ENCODE assay signal across 21 cellular contexts in the genomic region with DNA sequence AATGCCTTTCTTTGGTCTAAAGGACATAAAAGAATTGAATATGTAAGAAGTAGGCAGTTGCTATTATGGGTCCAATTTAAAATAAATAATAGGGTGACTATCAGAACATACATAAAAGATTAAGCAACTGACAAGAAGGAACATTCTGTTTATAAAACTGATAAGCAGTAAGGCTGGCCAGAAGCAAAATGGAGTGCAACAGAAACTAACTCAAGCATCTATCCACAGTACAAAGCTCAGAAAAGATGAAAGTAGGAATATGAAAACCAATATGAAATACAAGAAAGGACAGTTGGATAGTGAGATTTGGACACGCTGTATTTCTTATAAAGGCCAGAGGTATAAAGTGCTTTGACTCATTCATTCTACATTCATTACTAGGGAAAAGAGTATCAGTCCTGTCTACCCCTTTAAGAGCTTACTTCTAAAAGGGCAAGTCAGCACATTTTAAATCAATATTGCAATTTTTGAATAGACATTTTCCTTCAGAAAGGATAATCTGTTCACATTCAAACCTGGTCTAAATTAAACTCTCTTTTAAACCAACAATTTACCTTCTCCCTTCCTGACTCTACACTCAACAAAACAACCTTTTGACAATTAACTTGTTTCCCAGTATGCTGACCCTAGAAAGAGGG. TPM values are rescaled to one million over a fixed set of nuclear protein-coding genes. Genes with fewer than 3 reads are reported as not detected.
DNase-seq lines count a peak whose midpoint lies in the region; FAIRE-seq and TF ChIP-seq lines count a peak whose summit lies in the region.
"Had no signal": no experiment of that assay in that cellular context is flagged by ENCODE, and none has a peak within 500 bp of the region (broad histone marks: within the 10 kb centered on the region; RNA-seq: fewer than 3 reads in every experiment).

No MANE protein-coding gene starts in this region.

- TF ChIP-seq RAD21 in H1 (IDR thresholded peaks at IDR 0.05 in 1 of 2, conservative IDR thresholded peaks at IDR 0.05 in 1 of 2; ENCODE audit: low read depth in 2 of 2, low read length in 2 of 2): no peak

- no peak overlapping the region for H2BK20ac ChIP-seq in H1 (ENCODE audit: low read length)

- no peak overlapping the region for H2AK5ac ChIP-seq in H1 (ENCODE audit: low read depth, low read length)

- H3K56ac ChIP-seq in H1 (replicated peaks; ENCODE audit: insufficient read length, low read depth, low read length): no peak overlapping the region

- H4K8ac ChIP-seq in H1 (ENCODE audit: extremely low read depth, insufficient read depth, low read length): no peak overlapping the region

- peaks cover 9% of the 10 kb centered on the region for H3K9me3 Mint-ChIP-seq in MCF 10A (ENCODE audit: unreplicated experiment)

- peaks cover 4% of the 10 kb centered on the region in 2 experiments for H4K20me1 ChIP-seq in H1 (replicated peaks in 1 of 2; ENCODE audit: control insufficient read depth in 1 of 2, insufficient read depth in 2 of 2, low read length in 2 of 2)

- TF ChIP-seq POLR2A in breast epithelium (IDR thresholded peaks at IDR 0.05) (no peak), H1 (IDR thresholded peaks at IDR 0.05; ENCODE audit: control extremely low read depth in 1 of 2, low read depth in 2 of 2, low read length in 2 of 2) (no peak)

- peaks cover 0 to 26% of the 10 kb centered on the region in 2 experiments; a peak in 3 of 4 replicates for H3K79me2 ChIP-seq in H1 (ENCODE audit: control insufficient read depth in 1 of 2, insufficient read depth in 2 of 2, low read length in 2 of 2)

- H3K27ac Mint-ChIP-seq in MCF 10A (ENCODE audit: low read depth, unreplicated experiment): peak overlapping the region; percentile 50
- H3K27ac Mint-ChIP-seq: H9 had no signal

- no peaks in the 10 kb centered on the region for H3K23me2 ChIP-seq in H1 (ENCODE audit: low read depth, low read length)

- H3K9me3 ChIP-seq in breast epithelium: no peaks in the 10 kb centered on the region
- no peaks in the 10 kb centered on the region for H3K9me3 ChIP-seq in H1 (ENCODE audit: insufficient read depth in 2 of 2, low read depth in 1 of 2, low read length in 1 of 2)
- H3K9me3 ChIP-seq in effector memory CD4-positive, alpha-beta T cell (ENCODE audit: control insufficient read depth, low read length): no peaks in the 10 kb centered on the region
- no peaks in the 10 kb centered on the region for H3K9me3 ChIP-seq in A673 (ENCODE audit: low read depth, low read length, poor library complexity, severe bottlenecking)
- H3K9me3 ChIP-seq: Caco-2, Peyer's patch had no signal

- H3K4me2 ChIP-seq in H1 (ENCODE audit: insufficient read depth in 1 of 2, low read depth in 2 of 2, low read length in 2 of 2): no peak overlapping the region

- H3K4me3 Mint-ChIP-seq in MCF 10A (ENCODE audit: unreplicated experiment): no peak overlapping the region
- H3K4me3 Mint-ChIP-seq: H9 had no signal

- no peak overlapping the region for H2BK5ac ChIP-seq in H1 (ENCODE audit: low read depth, low read length)

- no peak overlapping the region for H3K23ac ChIP-seq in H1 (ENCODE audit: insufficient read length)

- no peak for DNase-seq in MCF 10A (ENCODE audit: unreplicated experiment)
- no peak for DNase-seq in breast epithelium (ENCODE audit: low spot score in 2 of 2)
- no peak for DNase-seq in D721Med (ENCODE audit: insufficient read length, low spot score)
- no peak for DNase-seq in H1 (ENCODE audit: low read depth in 1 of 2, low spot score in 2 of 2)
- DNase-seq in effector memory CD4-positive, alpha-beta T cell: no peak
- no peak for DNase-seq in SIG-M5 treated with dmso at 0.1 percent for 504 hours (lab: John Stamatoyannopoulos, UW; ENCODE audit: unreplicated experiment)
- no peak for DNase-seq in A673 (ENCODE audit: low spot score)
- DNase-seq: C1 segment of cervical spinal cord, Caco-2, DMS153, GDM1, H9, Karpas-422, MM.1S, NCI-H1092, NCI-H146, NCI-H2081, NCI-H2171 treated with DMSO at 0.1 percent for 48 hours, NCI-H446 treated with DMSO at 0.1 percent for 48 hours, NCI-H69, Peyer's patch had no signal

- BruUV-seq in MCF 10A (replicated peaks; lab: Mats Ljungman, UMichigan) (no TSS peak), A673 (replicated peaks; lab: Mats Ljungman, UMichigan) (no TSS peak)

- H3K36me3 ChIP-seq in breast epithelium: no peaks in the 10 kb centered on the region
- H3K36me3 ChIP-seq in H1 (ENCODE audit: control insufficient read depth in 2 of 4, insufficient read depth in 4 of 4, low read length in 3 of 4): peaks cover 2 to 29% (median 12%) of the 10 kb centered on the region in 4 experiments; a peak in 7 of 8 replicates
- peaks cover 36% of the 10 kb centered on the region for H3K36me3 ChIP-seq in effector memory CD4-positive, alpha-beta T cell (ENCODE audit: control insufficient read depth, insufficient read depth, low read length)
- H3K36me3 ChIP-seq in A673 (ENCODE audit: insufficient read depth, low read length, poor library complexity, severe bottlenecking): peaks cover 75% of the 10 kb centered on the region

- H3K27ac ChIP-seq in breast epithelium (no peak overlapping the region), H1 (ENCODE audit: low read depth, low read length) (no peak overlapping the region), A673 (ENCODE audit: low read depth, low read length, poor library complexity, severe bottlenecking) (no peak overlapping the region)
- no peak overlapping the region for H3K27ac ChIP-seq in effector memory CD4-positive, alpha-beta T cell (ENCODE audit: insufficient read depth, low read length, poor library complexity, severe bottlenecking)
- H3K27ac ChIP-seq: Peyer's patch had no signal

- H3K18ac ChIP-seq in H1 (ENCODE audit: extremely low read depth, low read length): no peak overlapping the region

- H3K27me3 ChIP-seq in breast epithelium (no peaks in the 10 kb centered on the region), H1 (replicated peaks in 1 of 4; ENCODE audit: control insufficient read depth in 3 of 4, extremely low read depth in 1 of 4, insufficient read depth in 3 of 4, low read length in 3 of 4) (no peaks in the 10 kb centered on the region), A673 (replicated peaks; ENCODE audit: insufficient read depth, low read depth, low read length, poor library complexity) (no peaks in the 10 kb centered on the region)
- no peaks in the 10 kb centered on the region for H3K27me3 ChIP-seq in effector memory CD4-positive, alpha-beta T cell (replicated peaks; ENCODE audit: control insufficient read depth, insufficient read depth, low read length, poor library complexity, severe bottlenecking)
- H3K27me3 ChIP-seq: Peyer's patch had no signal

- whole genome bisulfite sequencing in H1 (ENCODE audit: extremely low coverage in 1 of 2, insufficient coverage in 1 of 2, insufficient read length in 1 of 2, insufficient replicate concordance in 2 of 2, low coverage in 1 of 2, low lambda C conversion rate in 2 of 2, missing lambda C conversion rate in 1 of 2), 2 experiments: 42% methylated on average over 1 of the region's 1 CpG; no CpG with 5 or more reads in 1 of the 2 experiments

- TF ChIP-seq CTCF in MCF 10A (IDR thresholded peaks at IDR 0.05; ENCODE audit: unreplicated experiment) (no peak), breast epithelium (IDR thresholded peaks at IDR 0.05) (no peak), D721Med (IDR thresholded peaks at IDR 0.05; ENCODE audit: insufficient read depth, missing control alignments) (no peak), H1 (IDR thresholded peaks at IDR 0.05; ENCODE audit: control extremely low read depth in 1 of 3, insufficient read depth in 1 of 3, low read depth in 1 of 3, low read length in 3 of 3) (no peak), A673 (conservative IDR thresholded peaks at IDR 0.05; ENCODE audit: low read depth, low read length) (no peak)

- CTCF ChIA-PET in MCF 10A (lab: Yijun Ruan, JAX) (interaction anchor here (0.5 to 4.4 kb wide), 3 partner anchors 13 to 91 kb away, joined by 3 to 22 read pairs (median 3); a partner anchor contains a TSS), H1 (lab: Charles Lee; ENCODE audit: partially characterized antibody) (interaction anchor here (0.6 to 4.3 kb wide), 4 partner anchors 13 to 291 kb away, joined by 3 to 26 read pairs (median 4); no protein-coding TSS in a partner anchor), A673 (lab: Charles Lee) (no interaction called here)

- no peak overlapping the region for H3K9ac ChIP-seq in H1 (replicated peaks in 1 of 4; ENCODE audit: extremely low read depth in 1 of 4, low read depth in 3 of 4, low read length in 3 of 4)

- H2BK15ac ChIP-seq in H1 (ENCODE audit: low read length): no peak overlapping the region

- no peak overlapping the region for H2BK12ac ChIP-seq in H1 (ENCODE audit: low read depth, low read length)

- no peak overlapping the region for H4K5ac ChIP-seq in H1 (ENCODE audit: insufficient read length, low read depth, low read length)

- no peaks in the 10 kb centered on the region for H3K27me3 Mint-ChIP-seq in MCF 10A (ENCODE audit: insufficient read depth, unreplicated experiment)

- H3K4me1 ChIP-seq in breast epithelium (no peaks in the 10 kb centered on the region), H1 (replicated peaks in 1 of 4; ENCODE audit: control insufficient read depth in 3 of 4, insufficient read depth in 4 of 4, low read length in 3 of 4) (no peaks in the 10 kb centered on the region), A673 (ENCODE audit: insufficient read depth, low read length, poor library complexity, severe bottlenecking) (peaks cover 6% of the 10 kb centered on the region)
- H3K4me1 ChIP-seq in effector memory CD4-positive, alpha-beta T cell (ENCODE audit: control insufficient read depth, insufficient read depth, low read length, poor library complexity, severe bottlenecking): no peaks in the 10 kb centered on the region
- H3K4me1 ChIP-seq: Caco-2, Peyer's patch had no signal

- POLR2A ChIA-PET in MCF 10A (lab: Yijun Ruan, JAX) (interaction anchor here (0.6 to 2.5 kb wide), 5 partner anchors 12 to 65 kb away, joined by 3 to 10 read pairs (median 4); a partner anchor contains a TSS), H1 (lab: Charles Lee; ENCODE audit: partially characterized antibody) (no interaction called here), A673 (lab: Charles Lee; ENCODE audit: low non-redundant PET) (no interaction called here)

- H3K4me1 Mint-ChIP-seq in MCF 10A (ENCODE audit: insufficient read depth, unreplicated experiment): peaks cover 15% of the 10 kb centered on the region

- H3K4ac ChIP-seq in H1 (replicated peaks; ENCODE audit: insufficient read length, low read depth, low read length): no peak overlapping the region

- H4K91ac ChIP-seq in H1 (replicated peaks; ENCODE audit: insufficient read length, low read length): no peak overlapping the region

- no peak overlapping the region for H2AFZ ChIP-seq in H1 (ENCODE audit: low read length)

- peak; percentile 79 for FAIRE-seq in D721Med (lab: Jason Lieb, UNC)
- no peak for FAIRE-seq in H1 (lab: Jason Lieb, UNC)

- H3K14ac ChIP-seq in H1 (ENCODE audit: insufficient read length): no peak overlapping the region

- intact Hi-C loops in MCF 10A (cut with micrococcal nuclease) (no loop called here), breast epithelium (cut with DNase I; ENCODE audit: low total_unique reads) (no loop called here), A673 (cut with micrococcal nuclease; ENCODE audit: unreplicated experiment) (no loop called here)

- peaks cover 5% of the 10 kb centered on the region for H3K79me1 ChIP-seq in H1 (ENCODE audit: low read depth, low read length)

- H3K4me3 ChIP-seq in breast epithelium (no peak overlapping the region), H1 (ENCODE audit: extremely low read depth in 1 of 4, insufficient read depth in 2 of 4, low read depth in 3 of 4, low read length in 4 of 4) (no peak overlapping the region), A673 (ENCODE audit: low read depth, low read length, poor library complexity, severe bottlenecking) (no peak overlapping the region)
- no peak overlapping the region for H3K4me3 ChIP-seq in effector memory CD4-positive, alpha-beta T cell (ENCODE audit: insufficient read depth, low read depth, low read length, poor library complexity, severe bottlenecking)
- H3K4me3 ChIP-seq: Peyer's patch had no signal

- H3K36me3 Mint-ChIP-seq in MCF 10A (ENCODE audit: insufficient read depth, unreplicated experiment): peaks cover 89% of the 10 kb centered on the region

- TF ChIP-seq EP300 in H1 (IDR thresholded peaks at IDR 0.05; ENCODE audit: borderline replicate concordance in 1 of 2, low read depth in 2 of 2, low read length in 2 of 2): no peak

- H2BK120ac ChIP-seq in H1 (replicated peaks; ENCODE audit: low read depth, low read length): no peak overlapping the region

RNA-seq across cellular contexts. Expression of a gene that starts 14.4 kb away (rescaled TPM):
- 56.3 and 67.1 TPM in 2 replicates for total RNA-seq in MCF 10A (2022)
- total RNA-seq in breast epithelium: 100 to 1,000 TPM in 2 of 3 donors, 10 to 100 TPM in 1; 98.6 to 165 (median 110) TPM
- 57.6 and 62.7 TPM in 2 replicates for total RNA-seq in H1 (2021; fragmentation: NEBNext Ultra II Directional; extraction: Animal tissue kit (Norgen Biotek cat#: 25700))
- 24.3 and 63.8 TPM in 2 replicates for polyA plus RNA-seq in H1 (2011; rRNA removed)
- polyA plus RNA-seq in H1 (2011; cell fraction: cytosol; rRNA removed): 62.1 TPM
- polyA plus RNA-seq in H1 (2011; cell fraction: nucleus; rRNA removed): 18.2 TPM
- polyA plus RNA-seq in H1 (2012, experiment 1 of 2): 48.3 to 50.8 TPM (median 50.4 TPM) in 4 replicates
- polyA plus RNA-seq in H1 (2012, experiment 2 of 2): 17.2 TPM
- 46.4 TPM for polyA plus RNA-seq in H1 (2013, experiment 1 of 2)
- 46.5 TPM for polyA plus RNA-seq in H1 (2013, experiment 2 of 2)
- 33.6 and 43.6 TPM in 2 replicates for polyA minus RNA-seq in H1 (2011; rRNA and poly(A)+ RNA removed)
- 32.1 TPM for polyA minus RNA-seq in H1 (2011; cell fraction: cytosol; rRNA and poly(A)+ RNA removed)
- polyA minus RNA-seq in H1 (2011; cell fraction: nucleus; rRNA and poly(A)+ RNA removed): 23.3 TPM
- 81.7 and 83.0 TPM in 2 replicates for total RNA-seq in A673 (2021)

RNA-seq across cellular contexts. Expression of a gene that starts 52.9 kb away (rescaled TPM):
- total RNA-seq in MCF 10A (2022) (75.5 and 97.1 TPM in 2 replicates), breast epithelium (100 to 1,000 TPM; 140 to 318 (median 251) TPM), A673 (2021) (150 and 155 TPM in 2 replicates)
- 124 and 133 TPM in 2 replicates for total RNA-seq in H1 (2021; fragmentation: NEBNext Ultra II Directional; extraction: Animal tissue kit (Norgen Biotek cat#: 25700))
- polyA plus RNA-seq in H1 (2011; rRNA removed): 201 and 257 TPM in 2 replicates
- 134 TPM for polyA plus RNA-seq in H1 (2011; cell fraction: cytosol; rRNA removed)
- polyA plus RNA-seq in H1 (2011; cell fraction: nucleus; rRNA removed): 177 TPM
- polyA plus RNA-seq in H1 (2012, experiment 1 of 2): 118 to 165 TPM (median 159 TPM) in 4 replicates
- polyA plus RNA-seq in H1 (2012, experiment 2 of 2): 285 TPM
- polyA plus RNA-seq in H1 (2013, experiment 1 of 2): 439 TPM
- polyA plus RNA-seq in H1 (2013, experiment 2 of 2): 378 TPM
- polyA minus RNA-seq in H1 (2011; rRNA and poly(A)+ RNA removed): 48.7 and 52.1 TPM in 2 replicates
- polyA minus RNA-seq in H1 (2011; cell fraction: cytosol; rRNA and poly(A)+ RNA removed): 41.5 TPM
- 54.9 TPM for polyA minus RNA-seq in H1 (2011; cell fraction: nucleus; rRNA and poly(A)+ RNA removed)
